In the genomic region with DNA sequence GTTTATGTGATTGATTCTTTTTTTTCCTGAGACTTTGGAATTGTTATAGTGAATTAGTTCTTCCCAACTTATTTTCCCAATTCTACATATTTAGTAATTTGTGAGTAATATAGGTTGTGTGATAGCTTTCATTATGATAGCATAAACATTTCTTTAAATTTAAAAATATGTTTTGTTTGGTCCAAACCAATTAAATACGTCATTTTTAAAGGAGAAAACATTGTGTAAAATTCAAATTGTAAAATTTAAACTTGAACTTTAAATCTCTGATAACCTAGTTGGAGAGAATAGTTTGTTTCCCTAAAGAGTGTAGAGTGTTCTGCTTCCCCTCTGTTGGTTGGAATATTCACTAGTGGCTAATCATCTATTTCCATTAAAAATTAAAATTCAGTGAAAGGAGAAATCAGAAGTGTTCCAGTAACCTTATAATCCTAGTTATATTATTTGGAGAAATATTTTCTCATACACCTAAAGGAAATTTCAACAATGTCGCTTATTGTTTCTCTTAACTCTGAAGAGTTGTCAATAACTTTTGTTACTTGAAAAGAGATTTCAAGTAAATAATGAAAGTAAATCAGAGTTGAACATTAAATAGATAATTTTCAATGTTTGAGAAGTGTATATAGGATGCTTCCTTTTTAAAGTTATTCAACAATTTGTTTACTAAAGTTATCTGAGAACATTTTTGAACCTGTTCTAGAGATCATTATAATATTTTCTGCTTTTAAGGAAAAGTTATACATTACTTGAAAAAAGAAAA, we compare ENCODE assay signal across 8 cellular contexts. TPM values are rescaled to one million over a fixed set of nuclear protein-coding genes. Genes with fewer than 3 reads are reported as not detected.
DNase-seq lines count a peak whose midpoint lies in the region; ATAC-seq, FAIRE-seq and TF ChIP-seq lines count a peak whose summit lies in the region.

No MANE protein-coding gene starts in this region.

- no peak for TF ChIP-seq EP300 in GM12878 (IDR thresholded peaks at IDR 0.05; ENCODE audit: borderline replicate concordance in 1 of 2, control insufficient read depth in 1 of 2, low read depth in 2 of 2, low read length in 2 of 2)

- no peak for TF ChIP-seq RAD21 in GM12878 (IDR thresholded peaks at IDR 0.05; ENCODE audit: insufficient read depth, low read depth, low read length)

- peak overlapping the region; percentile 87 for H3K9ac ChIP-seq in GM12878 (ENCODE audit: control insufficient read depth, insufficient read depth, low read length)
- peak overlapping the region; percentile 93 for H3K9ac ChIP-seq in mesenchymal stem cell (ENCODE audit: low read length)

- DNase-seq in left ventricle myocardium inferior (no peak), left cardiac atrium (no peak), GM12878 (ENCODE audit: low read depth, low spot score) (no peak), mesenchymal stem cell (no peak), vagina (ENCODE audit: extremely low spot score in 2 of 2) (no peak), NCI-H2171 treated with DMSO at 0.1 percent for 48 hours (lab: John Stamatoyannopoulos, UW) (no peak)

- no TSS peak for BruUV-seq in GM12878 (replicated peaks; lab: Mats Ljungman, UMichigan)

- no peaks in the 10 kb centered on the region for H3K79me1 ChIP-seq in mesenchymal stem cell (replicated peaks; ENCODE audit: low read length, poor library complexity, severe bottlenecking)

- H4K91ac ChIP-seq in mesenchymal stem cell (ENCODE audit: low read length) = no peak overlapping the region

- H2AK5ac ChIP-seq in mesenchymal stem cell (ENCODE audit: low read length, severe bottlenecking) = no peak overlapping the region

- CTCF ChIA-PET in GM12878 (lab: Yijun Ruan, JAX) = interaction anchor here (1.1 kb wide), 1 partner anchor 9 kb away, joined by 3 read pairs; no protein-coding TSS in a partner anchor

- H3K4me2 ChIP-seq in GM12878 (ENCODE audit: control insufficient read depth, insufficient read depth) = peak overlapping the region; percentile 56
- no peak overlapping the region for H3K4me2 ChIP-seq in mesenchymal stem cell (ENCODE audit: low read length, poor library complexity, severe bottlenecking)

- H3K79me2 ChIP-seq in GM12878 (ENCODE audit: control insufficient read depth, insufficient read depth, low read length) = peaks cover 99% of the 10 kb centered on the region

- intact Hi-C loops in left ventricle myocardium inferior (cut with micrococcal nuclease) (loop anchor here (5.0 kb wide), 1 partner anchor 63 kb away; no protein-coding TSS in a partner anchor), left cardiac atrium (cut with DNase I) (loop anchor here (5.0 to 10.0 kb wide), 2 partner anchors 63 to 65 kb away; no protein-coding TSS in a partner anchor), GM12878 (cut with micrococcal nuclease; ENCODE audit: unreplicated experiment) (loop anchor here (5.0 to 10.0 kb wide), 4 partner anchors 128 to 725 kb away; a partner anchor contains a TSS), vagina (cut with DNase I) (no loop called here)

- H3K14ac ChIP-seq in mesenchymal stem cell (ENCODE audit: low read length in 2 of 2) = no peak overlapping the region

- H3K36me3 ChIP-seq in left ventricle myocardium inferior (no peaks in the 10 kb centered on the region), GM12878 (ENCODE audit: control insufficient read depth in 2 of 2, insufficient read depth in 2 of 2, low read length in 1 of 2) (no peaks in the 10 kb centered on the region), mesenchymal stem cell (ENCODE audit: control insufficient read depth in 1 of 2, insufficient read depth in 2 of 2, low read depth in 1 of 2, low read length in 2 of 2) (no peaks in the 10 kb centered on the region), vagina (no peaks in the 10 kb centered on the region)

- in situ Hi-C loops in GM12878 (cut with MboI) = no loop called here

- H3K4me1 ChIP-seq in left ventricle myocardium inferior = peaks cover 91% of the 10 kb centered on the region
- peaks cover 3% of the 10 kb centered on the region; the same call in 1 of the 2 replicates for H3K4me1 ChIP-seq in GM12878 (ENCODE audit: control insufficient read depth, insufficient read depth, low read length)
- no peaks in the 10 kb centered on the region for H3K4me1 ChIP-seq in mesenchymal stem cell (ENCODE audit: control insufficient read depth, insufficient read depth, low read depth, low read length)
- peaks cover 73% of the 10 kb centered on the region for H3K4me1 ChIP-seq in vagina

- H3K4ac ChIP-seq in mesenchymal stem cell (ENCODE audit: low read depth in 1 of 2, low read length in 2 of 2) = no peak overlapping the region

- H2BK5ac ChIP-seq in mesenchymal stem cell (ENCODE audit: low read depth, low read length, poor library complexity, severe bottlenecking) = no peak overlapping the region

- H3K27ac ChIP-seq in left ventricle myocardium inferior (replicated peaks) (peak overlapping the region; percentile 97), GM12878 (ENCODE audit: control insufficient read depth, insufficient read depth) (peak overlapping the region; percentile 49), mesenchymal stem cell (ENCODE audit: low read length, poor library complexity, severe bottlenecking) (no peak overlapping the region), vagina (peak overlapping the region; percentile 99)

- RAD21 ChIA-PET in GM12878 (lab: Charles Lee; ENCODE audit: unreplicated experiment) = interaction anchor here (0.6 to 2.0 kb wide), 2 partner anchors 65 to 155 kb away, joined by 3 to 4 read pairs; no protein-coding TSS in a partner anchor

- TF ChIP-seq CTCF in left ventricle myocardium inferior (IDR thresholded peaks at IDR 0.05; ENCODE audit: borderline replicate concordance) = no peak
- TF ChIP-seq CTCF in GM12878 (IDR thresholded peaks at IDR 0.05 in 2 of 3, conservative IDR thresholded peaks at IDR 0.05 in 1 of 3; ENCODE audit: control insufficient read depth in 2 of 3, extremely low read depth in 1 of 3, insufficient read depth in 1 of 3, low read depth in 3 of 3, low read length in 3 of 3) = no peak
- no peak for TF ChIP-seq CTCF in vagina (IDR thresholded peaks at IDR 0.05)

- H4K8ac ChIP-seq in mesenchymal stem cell (ENCODE audit: low read length) = no peak overlapping the region

- H3K18ac ChIP-seq in mesenchymal stem cell (ENCODE audit: low read depth in 1 of 2, low read length in 2 of 2) = no peak overlapping the region

- SMC1A ChIA-PET in GM12878 (lab: Charles Lee; ENCODE audit: uncharacterized antibody, unreplicated experiment) = interaction anchor here (1.5 kb wide), 1 partner anchor 59 kb away, joined by 3 read pairs; no protein-coding TSS in a partner anchor

- no peaks in the 10 kb centered on the region for H3K9me3 ChIP-seq in left ventricle myocardium inferior (replicated peaks)
- no peaks in the 10 kb centered on the region for H3K9me3 ChIP-seq in GM12878 (replicated peaks; ENCODE audit: control insufficient read depth, insufficient read depth, low read length)
- no peaks in the 10 kb centered on the region for H3K9me3 ChIP-seq in mesenchymal stem cell (ENCODE audit: control insufficient read depth, low read length)
- no peaks in the 10 kb centered on the region for H3K9me3 ChIP-seq in vagina

- 38% methylated on average over 2 of the region's 2 CpGs for WGBS in GM12878 (ENCODE audit: insufficient coverage, insufficient replicate concordance, low lambda C conversion rate, missing lambda C conversion rate)
- no CpG with 5 or more reads among the region's 2 CpGs for WGBS in mesenchymal stem cell

- H3K4me3 ChIP-seq in left ventricle myocardium inferior (peak overlapping the region; percentile 91), GM12878 (peak overlapping the region; percentile 95), mesenchymal stem cell (ENCODE audit: insufficient read depth in 1 of 2, low read depth in 1 of 2, low read length in 2 of 2) (peak overlapping the region in 1 of 2 experiments; percentile 89), vagina (peak overlapping the region; percentile 83 to 98)

- TF ChIP-seq POLR2A in GM12878 (IDR thresholded peaks at IDR 0.05; ENCODE audit: low read depth, low read length) (no peak), vagina (IDR thresholded peaks at IDR 0.05) (no peak)

- no peak overlapping the region for H3K23ac ChIP-seq in mesenchymal stem cell (ENCODE audit: low read length in 2 of 2)

- H2AFZ ChIP-seq in GM12878 (ENCODE audit: control insufficient read depth, low read depth, low read length) (no peak overlapping the region), mesenchymal stem cell (ENCODE audit: low read depth, low read length) (no peak overlapping the region)

- POLR2A ChIA-PET in GM12878 (lab: Charles Lee) = interaction anchor here (1.5 to 2.9 kb wide), 2 partner anchors 10 to 156 kb away, joined by 4 to 24 read pairs; no protein-coding TSS in a partner anchor

- H2BK120ac ChIP-seq in mesenchymal stem cell (ENCODE audit: low read depth, low read length) = no peak overlapping the region

- H2BK12ac ChIP-seq in mesenchymal stem cell (ENCODE audit: low read length in 2 of 2) = no peak overlapping the region

- FAIRE-seq in GM12878 (lab: Jason Lieb, UNC) = no peak

- no peak overlapping the region for H2BK15ac ChIP-seq in mesenchymal stem cell (ENCODE audit: low read depth, poor library complexity, severe bottlenecking)

- H3K27me3 ChIP-seq in left ventricle myocardium inferior (ENCODE audit: low read depth) = no peaks in the 10 kb centered on the region
- H3K27me3 ChIP-seq in GM12878 (replicated peaks in 1 of 2; ENCODE audit: control insufficient read depth in 2 of 2, insufficient read depth in 2 of 2, low read length in 1 of 2) = no peaks in the 10 kb centered on the region
- no peaks in the 10 kb centered on the region for H3K27me3 ChIP-seq in mesenchymal stem cell (ENCODE audit: control insufficient read depth in 1 of 2, insufficient read depth in 1 of 2, low read length in 2 of 2)
- H3K27me3 ChIP-seq in vagina = no peaks in the 10 kb centered on the region

- no peaks in the 10 kb centered on the region for H4K20me1 ChIP-seq in GM12878 (ENCODE audit: control insufficient read depth, insufficient read depth)

- ATAC-seq in left cardiac atrium = no peak
- no peak for ATAC-seq in GM12878
- no peak for ATAC-seq in HG03439 (IDR thresholded peaks at IDR 0.05; ENCODE audit: unreplicated experiment)
- no peak for ATAC-seq in GM18861 (IDR thresholded peaks at IDR 0.05; ENCODE audit: unreplicated experiment)

RNA-seq across cellular contexts. Expression of a gene that starts 2.9 kb away (rescaled TPM):
- total RNA-seq in left ventricle myocardium inferior (39.2 TPM), left cardiac atrium (10 to 100 TPM; 40.2 to 46.6 TPM), GM12878 (2014; rRNA removed) (18.0 and 19.6 TPM in 2 replicates), GM12878 (2014; rRNA removed; fragmentation: Illumina TruSeq; extraction: Trizol) (27.5 and 36.6 TPM in 2 replicates), GM12878 (2021) (45.4 and 45.7 TPM in 2 replicates), vagina (67.8 TPM)
- total RNA-seq in GM12878 (2013; cell fraction: nucleolus; rRNA removed) = 202 and 206 TPM in 2 replicates
- 9.2 TPM for polyA plus RNA-seq in GM12878 (2011; ENCODE audit: low read depth)
- polyA plus RNA-seq in GM12878 (2011; rRNA removed) (41.5 and 50.4 TPM in 2 replicates), GM12878 (2014; fragmentation: Illumina TruSeq; extraction: Trizol) (29.9 and 42.0 TPM in 2 replicates), GM12878 (2014; fragmentation: Nextera tagmentation; extraction: Ambion mirVana) (10 to 100 TPM; 10.4 to 13.4 TPM), GM12878 (2014; rRNA removed) (15.1 and 18.9 TPM in 2 replicates), GM12878 (2016; fragmentation: Nextera tagmentation; extraction: Ambion mirVana) (10 to 100 TPM; 19.7 to 20.7 TPM)
- 29.0 and 35.5 TPM in 2 replicates for polyA plus RNA-seq in GM12878 (2011; cell fraction: cytosol; rRNA removed)
- 40.8 and 52.1 TPM in 2 replicates for polyA plus RNA-seq in GM12878 (2011; cell fraction: nucleus; rRNA removed)
- polyA plus RNA-seq in GM12878 (2012) = 14.7 and 20.8 TPM in 2 replicates
- polyA minus RNA-seq in GM12878 (2011; rRNA and poly(A)+ RNA removed) = 176 and 271 TPM in 2 replicates
- polyA minus RNA-seq in GM12878 (2011; cell fraction: cytosol; rRNA and poly(A)+ RNA removed) = 28.5 and 49.5 TPM in 2 replicates
- polyA minus RNA-seq in GM12878 (2011; cell fraction: nucleus; rRNA and poly(A)+ RNA removed) = 111 and 150 TPM in 2 replicates
- 17.2 TPM for polyA plus RNA-seq in mesenchymal stem cell (2013, experiment 1 of 2)
- 15.4 TPM for polyA plus RNA-seq in mesenchymal stem cell (2013, experiment 2 of 2)
